Comparison of ENCODE assay signal across 8 cellular contexts in the genomic region with DNA sequence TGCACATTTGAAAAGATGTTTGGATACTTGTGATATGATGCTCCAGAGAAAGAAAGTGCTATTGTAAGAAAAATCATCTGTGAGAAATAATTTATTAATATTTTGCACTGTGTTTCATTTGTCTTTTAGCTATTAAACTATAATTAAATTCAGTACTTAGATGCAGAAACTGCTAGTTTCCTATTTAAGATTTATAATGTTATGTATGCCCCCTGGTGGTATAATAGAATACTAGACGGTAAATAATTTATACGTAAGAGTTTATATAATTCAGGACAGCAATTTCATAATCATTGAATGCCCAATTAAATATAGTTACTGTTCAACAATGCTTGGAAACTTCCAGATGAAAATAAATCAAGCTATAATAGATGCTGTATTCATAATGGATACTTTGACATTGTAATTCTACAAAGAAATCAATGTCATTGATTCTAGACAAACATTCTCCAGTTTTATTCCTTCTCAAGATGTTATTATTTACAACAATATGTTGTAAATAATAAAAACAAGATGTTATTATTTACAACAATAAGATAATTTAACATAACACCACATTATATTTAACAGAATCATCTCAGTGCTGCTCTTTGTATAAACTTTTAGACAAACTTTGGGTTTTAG.
DNase-seq lines count a peak whose midpoint lies in the region; ATAC-seq and TF ChIP-seq lines count a peak whose summit lies in the region.

No MANE protein-coding gene starts in this region.

- TF ChIP-seq EP300 in Ishikawa (IDR thresholded peaks at IDR 0.05; ENCODE audit: borderline replicate concordance) (no peak), transverse colon (IDR thresholded peaks at IDR 0.05; ENCODE audit: low read depth) (no peak)

- no peaks in the 10 kb centered on the region for H3K36me3 Mint-ChIP-seq in CD4-positive, alpha-beta T cell (ENCODE audit: low read depth)

- H3K27me3 Mint-ChIP-seq in CD4-positive, alpha-beta T cell = peaks cover 6% of the 10 kb centered on the region

- H3K27ac ChIP-seq in CD4-positive, alpha-beta T cell (ENCODE audit: low read depth, low read length) = no peak overlapping the region
- H3K27ac ChIP-seq in transverse colon (no peak overlapping the region), aorta (ENCODE audit: low read depth in 1 of 2, low read length in 2 of 2) (no peak overlapping the region)

- WGBS in transverse colon (ENCODE audit: low coverage in 1 of 2), 2 donors = 0 to 2% methylated on average over 2 of the region's 2 CpGs
- WGBS in aorta, 2 donors = 0 to 1% methylated on average over 2 of the region's 2 CpGs

- H3K9me3 ChIP-seq in CD4-positive, alpha-beta T cell (ENCODE audit: control insufficient read depth, low read length) = no peaks in the 10 kb centered on the region
- H3K9me3 ChIP-seq in transverse colon = no peaks in the 10 kb centered on the region
- H3K9me3 ChIP-seq in aorta (ENCODE audit: control insufficient read depth, low read length) = no peaks in the 10 kb centered on the region

- H3K9me3 Mint-ChIP-seq in CD4-positive, alpha-beta T cell = no peaks in the 10 kb centered on the region

- no peak for ATAC-seq in CD4-positive, alpha-beta T cell (ENCODE audit: poor library complexity)
- no peak for ATAC-seq in aorta (ENCODE audit: low FRiP score)
- ATAC-seq in HG03342 (IDR thresholded peaks at IDR 0.05; ENCODE audit: unreplicated experiment) = no peak

- no peaks in the 10 kb centered on the region for H3K4me1 ChIP-seq in transverse colon
- H3K4me1 ChIP-seq in aorta (ENCODE audit: control insufficient read depth in 1 of 2, insufficient read depth in 2 of 2, low read length in 2 of 2) = no peaks in the 10 kb centered on the region

- CTCF ChIA-PET in CD4-positive, alpha-beta T cell (lab: Charles Lee) = no interaction called here

- in situ Hi-C loops in transverse colon (cut with MboI; ENCODE audit: low pct_ligation_motif_present in 1 of 4, low pct_unique_long_range_greater_than_20kb in 1 of 4, low sequenced_read_pairs in 3 of 4) = no loop called here

- TF ChIP-seq RAD21 in Ishikawa (IDR thresholded peaks at IDR 0.05; ENCODE audit: low read depth) = peak; percentile 34; the same call in 1 of the 2 replicates

- intact Hi-C loops in CD4-positive, alpha-beta T cell (cut with DNase I, micrococcal nuclease) = loop anchor here (1.0 to 10.0 kb wide), 4 partner anchors 938 to 1981 kb away; no protein-coding TSS in a partner anchor
- intact Hi-C loops in transverse colon (cut with DNase I; ENCODE audit: low total_unique reads) = no loop called here
- intact Hi-C loops in aorta (cut with DNase I) = no loop called here

- no peaks in the 10 kb centered on the region for H3K36me3 ChIP-seq in transverse colon
- no peaks in the 10 kb centered on the region for H3K36me3 ChIP-seq in aorta (ENCODE audit: control insufficient read depth in 1 of 2, insufficient read depth in 2 of 2, low read length in 1 of 2)

- DNase-seq in CD4-positive, alpha-beta T cell = no peak
- DNase-seq in SK-N-DZ (ENCODE audit: low spot score) (peak; percentile 41), fibroblast of villous mesenchyme (ENCODE audit: low read depth) (peak; percentile 52), transverse colon (no peak), aorta (no peak), activated T-cell treated with anti-CD3 and anti-CD28 coated beads for 4 hours (no peak)

- H3K27ac Mint-ChIP-seq in CD4-positive, alpha-beta T cell = no peak overlapping the region

- H3K27me3 ChIP-seq in CD4-positive, alpha-beta T cell (ENCODE audit: control insufficient read depth, insufficient read depth, low read length) = no peaks in the 10 kb centered on the region
- H3K27me3 ChIP-seq in transverse colon (no peaks in the 10 kb centered on the region), aorta (ENCODE audit: control insufficient read depth in 1 of 2, insufficient read depth in 2 of 2, low read length in 1 of 2) (no peaks in the 10 kb centered on the region)

- TF ChIP-seq CTCF in CD4-positive, alpha-beta T cell (IDR thresholded peaks at IDR 0.05) = peak; percentile 64
- TF ChIP-seq CTCF in fibroblast of villous mesenchyme (IDR thresholded peaks at IDR 0.05; ENCODE audit: insufficient read depth, low read depth, low read length) = peak; percentile 38
- peak; percentile 31 to 62 (median 43) for TF ChIP-seq CTCF in transverse colon (IDR thresholded peaks at IDR 0.05)

- no peak overlapping the region for H3K4me3 ChIP-seq in fibroblast of villous mesenchyme (ENCODE audit: low read depth, low read length)
- H3K4me3 ChIP-seq in transverse colon = no peak overlapping the region
- H3K4me3 ChIP-seq in aorta (ENCODE audit: low read length in 2 of 2) = no peak overlapping the region

- POLR2A ChIA-PET in CD4-positive, alpha-beta T cell (lab: Charles Lee) = interaction anchor here (1.0 to 1.1 kb wide), 2 partner anchors 935 to 937 kb away, joined by 3 to 4 read pairs; no protein-coding TSS in a partner anchor

- H3K4me1 Mint-ChIP-seq in CD4-positive, alpha-beta T cell (ENCODE audit: low read depth) = no peaks in the 10 kb centered on the region

- TF ChIP-seq POLR2A in transverse colon (IDR thresholded peaks at IDR 0.05) = no peak

- H3K4me3 Mint-ChIP-seq in CD4-positive, alpha-beta T cell = no peak overlapping the region

TF ChIP-seq in Ishikawa, 13 proteins besides CTCF, POLR2A, EP300 and RAD21:
- TF ChIP-seq TCF12 (IDR thresholded peaks at IDR 0.05; ENCODE audit: low read depth) (no peak), REST (IDR thresholded peaks at IDR 0.05; ENCODE audit: low read depth) (no peak), EGR1 (IDR thresholded peaks at IDR 0.05) (no peak), ZBTB7A (IDR thresholded peaks at IDR 0.05; ENCODE audit: low read depth) (no peak), CEBPB (IDR thresholded peaks at IDR 0.05) (no peak), MAX (IDR thresholded peaks at IDR 0.05) (no peak), FOXM1 (IDR thresholded peaks at IDR 0.05; ENCODE audit: borderline replicate concordance, low read depth) (no peak), YY1 (IDR thresholded peaks at IDR 0.05; ENCODE audit: low read depth) (no peak), CREB1 (IDR thresholded peaks at IDR 0.05; ENCODE audit: low read depth) (no peak), USF1 (IDR thresholded peaks at IDR 0.05) (no peak), TAF1 (IDR thresholded peaks at IDR 0.05; ENCODE audit: low read depth) (no peak), TEAD4 (IDR thresholded peaks at IDR 0.05) (no peak), NFIC (IDR thresholded peaks at IDR 0.05) (no peak)

Comparison
In these comparisons a context has a peak if more than half of its experiments do, and no peak if none do; other contexts are left out.
1. DNase-seq: peak in SK-N-DZ (single experiment) and fibroblast of villous mesenchyme (single experiment); none in CD4-positive, alpha-beta T cell (0 of 10), transverse colon (single experiment), aorta (0 of 2) and activated T-cell treated with anti-CD3 and anti-CD28 coated beads for 4 hours (single experiment).
2. intact Hi-C loops: an anchor here in CD4-positive, alpha-beta T cell (1.0 to 10.0 kb wide); none called in transverse colon and aorta.
3. Peak in every context shown above with its lines, with median percentiles within 50 percentile points of each other: CTCF ChIP-seq.